ENCODE assay signal across 11 cellular contexts in the genomic region with DNA sequence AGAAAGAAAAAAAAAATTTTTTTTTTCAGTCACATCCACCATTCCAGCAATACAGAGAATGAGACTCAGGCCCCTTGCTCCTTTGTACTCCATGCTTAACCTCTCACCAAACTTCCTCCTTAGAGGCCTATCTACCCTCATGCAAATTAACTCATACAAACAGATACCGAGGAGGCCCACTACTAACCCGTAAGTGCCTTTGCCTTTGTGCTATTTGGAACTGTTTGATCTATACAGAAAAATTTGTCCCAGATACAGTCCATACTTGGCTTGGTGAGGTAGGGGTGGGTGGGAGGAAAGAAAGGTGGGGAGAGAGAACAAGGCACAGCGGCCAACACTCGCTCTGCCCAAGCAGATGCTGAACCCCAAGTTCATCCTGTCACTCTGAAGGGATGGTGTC.
DNase-seq lines count a peak whose midpoint lies in the region; ATAC-seq and TF ChIP-seq lines count a peak whose summit lies in the region.
"Had no signal": no experiment of that assay in that cellular context is flagged by ENCODE, and none has a peak within 500 bp of the region (broad histone marks: within the 10 kb centered on the region; RNA-seq: fewer than 3 reads in every experiment).

No MANE protein-coding gene starts in this region.

- H2BK5ac ChIP-seq in mesenchymal stem cell (ENCODE audit: low read depth, low read length, poor library complexity, severe bottlenecking): peak overlapping the region; percentile 79

- ATAC-seq in GM21717 (IDR thresholded peaks at IDR 0.05; ENCODE audit: unreplicated experiment) (peak; percentile 41), lower lobe of right lung (no peak)

- no peak overlapping the region for H2BK15ac ChIP-seq in mesenchymal stem cell (ENCODE audit: low read depth, poor library complexity, severe bottlenecking)

- H3K23ac ChIP-seq in mesenchymal stem cell (ENCODE audit: low read length in 2 of 2): no peak overlapping the region

- H3K27me3 ChIP-seq in MM.1S (replicated peaks; ENCODE audit: insufficient read depth, low read length): no peaks in the 10 kb centered on the region
- H3K27me3 ChIP-seq in mesenchymal stem cell (ENCODE audit: control insufficient read depth in 1 of 2, insufficient read depth in 1 of 2, low read length in 2 of 2): no peaks in the 10 kb centered on the region
- no peaks in the 10 kb centered on the region for H3K27me3 ChIP-seq in lower lobe of right lung (ENCODE audit: low read depth)

- no peak overlapping the region for H3K14ac ChIP-seq in mesenchymal stem cell (ENCODE audit: low read length in 2 of 2)

- peak overlapping the region; percentile 86 for H4K8ac ChIP-seq in mesenchymal stem cell (ENCODE audit: low read length)

- peak overlapping the region; percentile 77 for H4K91ac ChIP-seq in mesenchymal stem cell (ENCODE audit: low read length)

- H3F3A ChIP-seq in MM.1S (ENCODE audit: insufficient read depth, low read length): peaks cover 18% of the 10 kb centered on the region

- no peak overlapping the region for H3K4me3 ChIP-seq in MM.1S (ENCODE audit: low read length)
- peak overlapping the region in 1 of 2 experiments; percentile 43 for H3K4me3 ChIP-seq in mesenchymal stem cell (ENCODE audit: insufficient read depth in 1 of 2, low read depth in 1 of 2, low read length in 2 of 2)
- H3K4me3 ChIP-seq in lower lobe of right lung: no peak overlapping the region

- no peak overlapping the region for H3K4me2 ChIP-seq in MM.1S (ENCODE audit: low read depth, low read length)
- no peak overlapping the region for H3K4me2 ChIP-seq in mesenchymal stem cell (ENCODE audit: low read length, poor library complexity, severe bottlenecking)

- H3K79me2 ChIP-seq in MM.1S (ENCODE audit: low read length): no peaks in the 10 kb centered on the region

- intact Hi-C loops in lower lobe of right lung (cut with DNase I): no loop called here

- peak overlapping the region; percentile 3; the same call in 1 of the 2 replicates for H3K27ac ChIP-seq in MM.1S (ENCODE audit: low read length)
- H3K27ac ChIP-seq in mesenchymal stem cell (ENCODE audit: low read length, poor library complexity, severe bottlenecking): peak overlapping the region; percentile 83
- H3K27ac ChIP-seq in lower lobe of right lung: no peak overlapping the region
- H3K27ac ChIP-seq: HL-60 had no signal

- H3K36me3 ChIP-seq in MM.1S (replicated peaks; ENCODE audit: insufficient read depth, low read length): no peaks in the 10 kb centered on the region
- no peaks in the 10 kb centered on the region for H3K36me3 ChIP-seq in mesenchymal stem cell (ENCODE audit: control insufficient read depth in 1 of 2, insufficient read depth in 2 of 2, low read depth in 1 of 2, low read length in 2 of 2)
- no peaks in the 10 kb centered on the region for H3K36me3 ChIP-seq in lower lobe of right lung

- TF ChIP-seq CTCF in GM13977 (IDR thresholded peaks at IDR 0.05; ENCODE audit: extremely low read depth, insufficient read depth, missing control alignments): no peak
- no peak for TF ChIP-seq CTCF in MM.1S (IDR thresholded peaks at IDR 0.05; ENCODE audit: low read length)
- TF ChIP-seq CTCF in lower lobe of right lung (IDR thresholded peaks at IDR 0.05): no peak

- H2AFZ ChIP-seq in MM.1S (ENCODE audit: low read length): no peak overlapping the region
- H2AFZ ChIP-seq in mesenchymal stem cell (ENCODE audit: low read depth, low read length): no peak overlapping the region

- peak overlapping the region in 1 of 2 experiments; percentile 11 for H3K4ac ChIP-seq in mesenchymal stem cell (ENCODE audit: low read depth in 1 of 2, low read length in 2 of 2)

- no peaks in the 10 kb centered on the region for H3K79me1 ChIP-seq in mesenchymal stem cell (replicated peaks; ENCODE audit: low read length, poor library complexity, severe bottlenecking)

- H3K9me2 ChIP-seq in MM.1S (replicated peaks; ENCODE audit: insufficient read depth, low read length): no peaks in the 10 kb centered on the region

- H4K20me1 ChIP-seq in MM.1S (ENCODE audit: insufficient read depth, low read length): no peaks in the 10 kb centered on the region

- peak overlapping the region in 1 of 2 experiments; percentile 75 for H3K18ac ChIP-seq in mesenchymal stem cell (ENCODE audit: low read depth in 1 of 2, low read length in 2 of 2)

- 62% methylated on average over 3 of the region's 4 CpGs for WGBS in mesenchymal stem cell

- peak; percentile 52 for DNase-seq in GM13977 (ENCODE audit: low spot score)
- DNase-seq in MM.1S: peak; percentile 31
- no peak for DNase-seq in mesenchymal stem cell
- DNase-seq in GDM1 (lab: John Stamatoyannopoulos, UW): no peak
- DNase-seq in lower lobe of right lung: no peak
- no peak for DNase-seq in NCI-H1417 treated with DMSO at 0.1 percent for 48 hours (lab: John Stamatoyannopoulos, UW)
- DNase-seq in kidney glomerular epithelial cell (lab: John Stamatoyannopoulos, UW): no peak
- DNase-seq: effector memory CD4-positive, alpha-beta T cell; NCI-H82 had no signal

- no peaks in the 10 kb centered on the region for H3K9me3 ChIP-seq in MM.1S (replicated peaks; ENCODE audit: insufficient read depth, low read length)
- H3K9me3 ChIP-seq in mesenchymal stem cell (ENCODE audit: control insufficient read depth, low read length): no peaks in the 10 kb centered on the region
- no peaks in the 10 kb centered on the region for H3K9me3 ChIP-seq in lower lobe of right lung

- H2AK5ac ChIP-seq in mesenchymal stem cell (ENCODE audit: low read length, severe bottlenecking): peak overlapping the region; percentile 78

- H2BK120ac ChIP-seq in mesenchymal stem cell (ENCODE audit: low read depth, low read length): peak overlapping the region; percentile 21

- H3K9ac ChIP-seq in MM.1S (ENCODE audit: low read length) (no peak overlapping the region; the same call in 1 of the 2 replicates), mesenchymal stem cell (ENCODE audit: low read length) (peak overlapping the region; percentile 59)

- H3K4me1 ChIP-seq in MM.1S (ENCODE audit: low read length): peaks cover 59% of the 10 kb centered on the region
- peaks cover 36% of the 10 kb centered on the region for H3K4me1 ChIP-seq in mesenchymal stem cell (ENCODE audit: control insufficient read depth, insufficient read depth, low read depth, low read length)
- H3K4me1 ChIP-seq in lower lobe of right lung: peaks cover 21% of the 10 kb centered on the region

- in situ Hi-C loops in GM13977 (cut with MboI; ENCODE audit: low pct_unique_long_range_greater_than_20kb, low sequenced_read_pairs, unreplicated experiment): no loop called here

- H2BK12ac ChIP-seq in mesenchymal stem cell (ENCODE audit: low read length in 2 of 2): peak overlapping the region in 1 of 2 experiments; percentile 60

Comparison
In these comparisons a context has a peak if more than half of its experiments do, and no peak if none do; other contexts are left out.
1. DNase-seq: peak in GM13977 (single experiment) and MM.1S (single experiment); none in mesenchymal stem cell (single experiment), GDM1 (single experiment), lower lobe of right lung (single experiment), NCI-H1417 treated with DMSO at 0.1 percent for 48 hours (single experiment) and kidney glomerular epithelial cell (single experiment).